19 cellular contexts compared by ENCODE assay signal in the genomic region with DNA sequence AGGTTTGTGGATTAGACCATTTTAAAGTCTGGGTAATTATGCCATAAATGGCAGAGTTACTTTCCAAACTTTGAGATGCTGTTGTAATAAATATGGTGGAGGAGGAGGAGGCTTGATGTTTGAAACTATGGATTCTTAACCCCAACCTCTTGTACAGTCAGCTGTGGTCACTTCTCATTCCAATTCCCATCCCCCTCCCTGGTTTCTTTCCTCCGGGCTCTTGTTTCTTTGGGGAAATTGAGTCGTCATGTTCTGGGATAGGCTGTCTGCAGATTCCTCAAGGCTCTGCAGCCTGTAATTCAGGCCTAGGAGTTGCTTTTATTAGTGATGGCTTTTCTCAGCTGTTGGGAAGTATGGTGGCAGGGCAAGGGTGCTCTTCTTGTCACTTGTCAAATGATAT. TPM values are rescaled to one million over a fixed set of nuclear protein-coding genes. Genes with fewer than 3 reads are reported as not detected.
DNase-seq lines count a peak whose midpoint lies in the region; ATAC-seq and TF ChIP-seq lines count a peak whose summit lies in the region.
"Had no signal": no experiment of that assay in that cellular context is flagged by ENCODE, and none has a peak within 500 bp of the region (broad histone marks: within the 10 kb centered on the region; RNA-seq: fewer than 3 reads in every experiment).

No MANE protein-coding gene starts in this region.

- H3K27me3 ChIP-seq in iPS-20b (ENCODE audit: insufficient read depth, low read length), result no peaks in the 10 kb centered on the region
- no peaks in the 10 kb centered on the region for H3K27me3 ChIP-seq in testis
- H3K27me3 ChIP-seq in upper lobe of right lung, result no peaks in the 10 kb centered on the region
- H3K27me3 ChIP-seq: adrenal gland had no signal

- TF ChIP-seq POLR2A in testis (IDR thresholded peaks at IDR 0.05), result no peak

- TF ChIP-seq CTCF in testis (IDR thresholded peaks at IDR 0.05), result no peak
- no peak for TF ChIP-seq CTCF in upper lobe of right lung (IDR thresholded peaks at IDR 0.05)

- 83 to 90% methylated on average over 2 of the region's 2 CpGs for WGBS in testis, 2 donors

- peak overlapping the region; percentile 85; the same call in 1 of the 2 replicates for H3K4me3 ChIP-seq in iPS-20b (ENCODE audit: low read length)
- H3K4me3 ChIP-seq in skeletal muscle cell (ENCODE audit: low read depth, low read length), result peak overlapping the region; percentile 94
- H3K4me3 ChIP-seq in testis, result no peak overlapping the region
- no peak overlapping the region for H3K4me3 ChIP-seq in upper lobe of right lung
- H3K4me3 ChIP-seq: adrenal gland, left ventricle myocardium inferior had no signal

- H3K9ac ChIP-seq in iPS-20b (ENCODE audit: low read depth, low read length), result no peak overlapping the region

- H3K4me1 ChIP-seq in iPS-20b (ENCODE audit: insufficient read depth, low read length) (peaks cover 27% of the 10 kb centered on the region), testis (peaks cover 16% of the 10 kb centered on the region), upper lobe of right lung (peaks cover 14% of the 10 kb centered on the region)

- H3K36me3 ChIP-seq in iPS-20b (ENCODE audit: insufficient read depth, low read depth, low read length) (peaks cover 15% of the 10 kb centered on the region; the same call in 1 of the 2 replicates), testis (ENCODE audit: low read depth, missing control alignments) (no peaks in the 10 kb centered on the region), upper lobe of right lung (no peaks in the 10 kb centered on the region)
- H3K36me3 ChIP-seq: adrenal gland had no signal

- H3K9me3 ChIP-seq in iPS-20b (ENCODE audit: insufficient read depth, low read depth, low read length) (no peaks in the 10 kb centered on the region), testis (no peaks in the 10 kb centered on the region), upper lobe of right lung (no peaks in the 10 kb centered on the region)
- H3K9me3 ChIP-seq: adrenal gland, left ventricle myocardium inferior had no signal

- intact Hi-C loops in testis (cut with DNase I; ENCODE audit: low total_unique reads) (loop anchor here (10.0 kb wide), 1 partner anchor 56 kb away; no protein-coding TSS in a partner anchor), upper lobe of right lung (cut with DNase I) (loop anchor here (10.0 kb wide), 1 partner anchor 66 kb away; no protein-coding TSS in a partner anchor)

- H3K27ac ChIP-seq in iPS-20b (ENCODE audit: low read length) (no peak overlapping the region), testis (no peak overlapping the region), upper lobe of right lung (no peak overlapping the region)
- H3K27ac ChIP-seq: adrenal gland, left ventricle myocardium inferior had no signal

- ATAC-seq in upper lobe of right lung, result no peak
- ATAC-seq: activated T-helper 17 cell treated with anti-CD3 and anti-CD28 coated beads, Interleukin-2, amount 50 U/mL, for 72 hours; esophagus mucosa; SK-N-SH treated with all-trans-retinoic acid at 6 μM for 48 hours; stimulated activated naive CD8-positive, alpha-beta T cell treated with anti-CD3 and anti-CD28 coated beads, Interleukin-15, Interleukin-2, amounts not matched to agents 100 U/mL and 50 U/mL, for 24 hours had no signal

- DNase-seq in GM03348 (ENCODE audit: low spot score), result peak; percentile 53
- peak; percentile 87 for DNase-seq in amniotic epithelial cell (ENCODE audit: low read depth)
- DNase-seq in skeletal muscle cell (ENCODE audit: low read depth), result peak; percentile 51
- no peak for DNase-seq in NCI-H1417 treated with DMSO at 0.1 percent for 48 hours (lab: John Stamatoyannopoulos, UW)
- no peak for DNase-seq in testis
- DNase-seq in upper lobe of right lung, result no peak
- no peak for DNase-seq in stimulated activated CD4-positive, alpha-beta T cell treated with anti-CD3 and anti-CD28 coated beads, Interleukin-4, amount 100 ng/mL, for 4 hours
- DNase-seq: activated CD4-positive, alpha-beta memory T cell treated with anti-CD3 and anti-CD28 coated beads for 36 hours; adrenal gland; CD4-positive, CD25-positive, alpha-beta regulatory T cell; cortex of kidney; hypothalamus; left ventricle myocardium inferior; NCI-H510A treated with DMSO at 0.1 percent for 48 hours; stimulated activated naive CD8-positive, alpha-beta T cell treated with anti-CD3 and anti-CD28 coated beads, Interleukin-15, Interleukin-2, amounts not matched to agents 100 U/mL and 50 U/mL, for 24 hours had no signal

RNA-seq across cellular contexts. Expression of a gene that starts 2.5 kb away (rescaled TPM):
- total RNA-seq in testis (10 to 100 TPM; 58.8 to 68.7 TPM), upper lobe of right lung (97.1 TPM)
- polyA plus RNA-seq in testis (ENCODE audit: insufficient read depth, low read depth, low replicate concordance), result 60.8 TPM

RNA-seq across cellular contexts. Expression of a gene that starts 19.2 kb away (rescaled TPM):
- total RNA-seq in testis, result 10 to 100 TPM; 41.1 to 49.4 TPM
- 63.1 TPM for polyA plus RNA-seq in testis (ENCODE audit: insufficient read depth, low read depth, low replicate concordance)
- 32.0 TPM for total RNA-seq in upper lobe of right lung

RNA-seq across cellular contexts. Expression of a gene that starts 19.4 kb away (rescaled TPM):
- total RNA-seq in testis, result 10 to 100 TPM; 37.2 to 54.8 TPM
- 72.8 TPM for polyA plus RNA-seq in testis (ENCODE audit: insufficient read depth, low read depth, low replicate concordance)
- 42.4 TPM for total RNA-seq in upper lobe of right lung

RNA-seq across cellular contexts. Expression of a gene that starts 25.0 kb away (rescaled TPM):
- total RNA-seq in testis (10 to 100 TPM; 23.9 to 31.5 TPM), upper lobe of right lung (20.1 TPM)
- 16.6 TPM for polyA plus RNA-seq in testis (ENCODE audit: insufficient read depth, low read depth, low replicate concordance)

RNA-seq across cellular contexts. Expression of a gene that starts 57.2 kb away (rescaled TPM):
- total RNA-seq in testis (10 to 100 TPM; 34.2 to 49.5 TPM), upper lobe of right lung (39.4 TPM)
- polyA plus RNA-seq in testis (ENCODE audit: insufficient read depth, low read depth, low replicate concordance), result 39.9 TPM

Comparison
In these comparisons a context has a peak if more than half of its experiments do, and no peak if none do; other contexts are left out.
1. DNase-seq: peak in GM03348 (single experiment), amniotic epithelial cell (single experiment) and skeletal muscle cell (single experiment); none in NCI-H1417 treated with DMSO at 0.1 percent for 48 hours (single experiment), testis (single experiment), upper lobe of right lung (single experiment) and stimulated activated CD4-positive, alpha-beta T cell treated with anti-CD3 and anti-CD28 coated beads, Interleukin-4, amount 100 ng/mL, for 4 hours (0 of 2).
2. H3K4me3 ChIP-seq: peak in iPS-20b (single experiment) and skeletal muscle cell (single experiment); none in testis (0 of 2) and upper lobe of right lung (single experiment).